ENCODE assay signal across 1 cellular context in the genomic region with DNA sequence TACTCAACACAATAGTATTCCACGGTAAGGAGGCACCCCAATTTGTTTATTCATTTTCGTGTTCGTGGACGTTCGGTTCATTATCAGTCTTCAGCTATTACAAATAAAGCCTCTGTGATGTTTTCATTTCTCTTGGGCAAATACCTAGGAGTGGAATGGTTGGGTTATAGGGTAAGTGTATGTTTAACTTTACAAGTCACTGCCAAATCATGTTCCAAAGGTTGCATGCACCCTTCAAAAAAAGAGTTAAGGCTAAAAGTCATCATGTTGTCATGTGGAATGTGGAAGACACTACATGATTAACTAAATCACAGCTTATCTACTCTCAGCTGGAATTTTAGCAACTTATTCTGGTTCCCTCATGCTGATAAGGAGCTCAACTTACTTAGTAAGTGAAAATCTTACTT.
TF ChIP-seq lines count a peak whose summit lies in the region.

No MANE protein-coding gene starts in this region.

TF ChIP-seq in HepG2, 621 proteins besides CTCF, POLR2A, EP300 and RAD21 (continues in another document):
- TF ChIP-seq, protein P1, sequence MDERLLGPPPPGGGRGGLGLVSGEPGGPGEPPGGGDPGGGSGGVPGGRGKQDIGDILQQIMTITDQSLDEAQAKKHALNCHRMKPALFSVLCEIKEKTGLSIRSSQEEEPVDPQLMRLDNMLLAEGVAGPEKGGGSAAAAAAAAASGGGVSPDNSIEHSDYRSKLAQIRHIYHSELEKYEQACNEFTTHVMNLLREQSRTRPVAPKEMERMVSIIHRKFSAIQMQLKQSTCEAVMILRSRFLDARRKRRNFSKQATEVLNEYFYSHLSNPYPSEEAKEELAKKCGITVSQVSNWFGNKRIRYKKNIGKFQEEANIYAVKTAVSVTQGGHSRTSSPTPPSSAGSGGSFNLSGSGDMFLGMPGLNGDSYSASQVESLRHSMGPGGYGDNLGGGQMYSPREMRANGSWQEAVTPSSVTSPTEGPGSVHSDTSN (CRISPR knock-in tag; IDR thresholded peaks at IDR 0.05): no peak
- TF ChIP-seq SP5 (CRISPR knock-in tag; IDR thresholded peaks at IDR 0.05; ENCODE audit: borderline replicate concordance, low read depth): no peak
- TF ChIP-seq, protein P2, sequence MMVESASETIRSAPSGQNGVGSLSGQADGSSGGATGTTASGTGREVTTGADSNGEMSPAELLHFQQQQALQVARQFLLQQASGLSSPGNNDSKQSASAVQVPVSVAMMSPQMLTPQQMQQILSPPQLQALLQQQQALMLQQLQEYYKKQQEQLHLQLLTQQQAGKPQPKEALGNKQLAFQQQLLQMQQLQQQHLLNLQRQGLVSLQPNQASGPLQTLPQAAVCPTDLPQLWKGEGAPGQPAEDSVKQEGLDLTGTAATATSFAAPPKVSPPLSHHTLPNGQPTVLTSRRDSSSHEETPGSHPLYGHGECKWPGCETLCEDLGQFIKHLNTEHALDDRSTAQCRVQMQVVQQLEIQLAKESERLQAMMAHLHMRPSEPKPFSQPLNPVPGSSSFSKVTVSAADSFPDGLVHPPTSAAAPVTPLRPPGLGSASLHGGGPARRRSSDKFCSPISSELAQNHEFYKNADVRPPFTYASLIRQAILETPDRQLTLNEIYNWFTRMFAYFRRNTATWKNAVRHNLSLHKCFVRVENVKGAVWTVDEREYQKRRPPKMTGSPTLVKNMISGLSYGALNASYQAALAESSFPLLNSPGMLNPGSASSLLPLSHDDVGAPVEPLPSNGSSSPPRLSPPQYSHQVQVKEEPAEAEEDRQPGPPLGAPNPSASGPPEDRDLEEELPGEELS (CRISPR knock-in tag; IDR thresholded peaks at IDR 0.05): peak; percentile 62; the same call in 1 of the 2 replicates
- no peak for TF ChIP-seq ZNF775 (CRISPR knock-in tag; IDR thresholded peaks at IDR 0.05; ENCODE audit: borderline replicate concordance)
- no peak for TF ChIP-seq ZNF619 (CRISPR knock-in tag; IDR thresholded peaks at IDR 0.05)
- TF ChIP-seq, protein P3, sequence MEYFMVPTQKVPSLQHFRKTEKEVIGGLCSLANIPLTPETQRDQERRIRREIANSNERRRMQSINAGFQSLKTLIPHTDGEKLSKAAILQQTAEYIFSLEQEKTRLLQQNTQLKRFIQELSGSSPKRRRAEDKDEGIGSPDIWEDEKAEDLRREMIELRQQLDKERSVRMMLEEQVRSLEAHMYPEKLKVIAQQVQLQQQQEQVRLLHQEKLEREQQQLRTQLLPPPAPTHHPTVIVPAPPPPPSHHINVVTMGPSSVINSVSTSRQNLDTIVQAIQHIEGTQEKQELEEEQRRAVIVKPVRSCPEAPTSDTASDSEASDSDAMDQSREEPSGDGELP (IDR thresholded peaks at IDR 0.05; ENCODE audit: borderline replicate concordance, low read depth): peak; percentile 25; the same call in 1 of the 2 replicates
- no peak for TF ChIP-seq ZNF30 (CRISPR knock-in tag; IDR thresholded peaks at IDR 0.05)
- no peak for TF ChIP-seq RBAK (CRISPR knock-in tag; IDR thresholded peaks at IDR 0.05)
- TF ChIP-seq SNAI1 (CRISPR knock-in tag; IDR thresholded peaks at IDR 0.05; ENCODE audit: borderline replicate concordance): no peak
- TF ChIP-seq, protein P4, sequence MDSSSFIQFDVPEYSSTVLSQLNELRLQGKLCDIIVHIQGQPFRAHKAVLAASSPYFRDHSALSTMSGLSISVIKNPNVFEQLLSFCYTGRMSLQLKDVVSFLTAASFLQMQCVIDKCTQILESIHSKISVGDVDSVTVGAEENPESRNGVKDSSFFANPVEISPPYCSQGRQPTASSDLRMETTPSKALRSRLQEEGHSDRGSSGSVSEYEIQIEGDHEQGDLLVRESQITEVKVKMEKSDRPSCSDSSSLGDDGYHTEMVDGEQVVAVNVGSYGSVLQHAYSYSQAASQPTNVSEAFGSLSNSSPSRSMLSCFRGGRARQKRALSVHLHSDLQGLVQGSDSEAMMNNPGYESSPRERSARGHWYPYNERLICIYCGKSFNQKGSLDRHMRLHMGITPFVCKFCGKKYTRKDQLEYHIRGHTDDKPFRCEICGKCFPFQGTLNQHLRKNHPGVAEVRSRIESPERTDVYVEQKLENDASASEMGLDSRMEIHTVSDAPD (CRISPR knock-in tag; IDR thresholded peaks at IDR 0.05): no peak
- TF ChIP-seq ZBTB42 (CRISPR knock-in tag; IDR thresholded peaks at IDR 0.05): no peak
- no peak for TF ChIP-seq MTA1 (CRISPR knock-in tag; IDR thresholded peaks at IDR 0.05; ENCODE audit: borderline replicate concordance)
- no peak for TF ChIP-seq PRPF4 (IDR thresholded peaks at IDR 0.05; ENCODE audit: low read depth, low read length, poor library complexity, severe bottlenecking)
- TF ChIP-seq CEBPB (IDR thresholded peaks at IDR 0.05; ENCODE audit: borderline replicate concordance, low read depth, low read length): 0 out of 2 replicates have a peak, but pooled peaks have one; percentile 1
- TF ChIP-seq SNRNP70 (IDR thresholded peaks at IDR 0.05; ENCODE audit: low read depth, low read length): no peak
- TF ChIP-seq HNRNPL (IDR thresholded peaks at IDR 0.05; ENCODE audit: low read depth, low read length): no peak
- TF ChIP-seq FOXM1 (CRISPR knock-in tag; IDR thresholded peaks at IDR 0.05): no peak
- no peak; the same call in 1 of the 2 replicates for TF ChIP-seq NR2F2 (IDR thresholded peaks at IDR 0.05; ENCODE audit: borderline replicate concordance, low read depth)
- TF ChIP-seq, protein P5, sequence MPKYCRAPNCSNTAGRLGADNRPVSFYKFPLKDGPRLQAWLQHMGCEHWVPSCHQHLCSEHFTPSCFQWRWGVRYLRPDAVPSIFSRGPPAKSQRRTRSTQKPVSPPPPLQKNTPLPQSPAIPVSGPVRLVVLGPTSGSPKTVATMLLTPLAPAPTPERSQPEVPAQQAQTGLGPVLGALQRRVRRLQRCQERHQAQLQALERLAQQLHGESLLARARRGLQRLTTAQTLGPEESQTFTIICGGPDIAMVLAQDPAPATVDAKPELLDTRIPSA (CRISPR knock-in tag; IDR thresholded peaks at IDR 0.05; ENCODE audit: borderline replicate concordance): no peak
- TF ChIP-seq, protein P6, sequence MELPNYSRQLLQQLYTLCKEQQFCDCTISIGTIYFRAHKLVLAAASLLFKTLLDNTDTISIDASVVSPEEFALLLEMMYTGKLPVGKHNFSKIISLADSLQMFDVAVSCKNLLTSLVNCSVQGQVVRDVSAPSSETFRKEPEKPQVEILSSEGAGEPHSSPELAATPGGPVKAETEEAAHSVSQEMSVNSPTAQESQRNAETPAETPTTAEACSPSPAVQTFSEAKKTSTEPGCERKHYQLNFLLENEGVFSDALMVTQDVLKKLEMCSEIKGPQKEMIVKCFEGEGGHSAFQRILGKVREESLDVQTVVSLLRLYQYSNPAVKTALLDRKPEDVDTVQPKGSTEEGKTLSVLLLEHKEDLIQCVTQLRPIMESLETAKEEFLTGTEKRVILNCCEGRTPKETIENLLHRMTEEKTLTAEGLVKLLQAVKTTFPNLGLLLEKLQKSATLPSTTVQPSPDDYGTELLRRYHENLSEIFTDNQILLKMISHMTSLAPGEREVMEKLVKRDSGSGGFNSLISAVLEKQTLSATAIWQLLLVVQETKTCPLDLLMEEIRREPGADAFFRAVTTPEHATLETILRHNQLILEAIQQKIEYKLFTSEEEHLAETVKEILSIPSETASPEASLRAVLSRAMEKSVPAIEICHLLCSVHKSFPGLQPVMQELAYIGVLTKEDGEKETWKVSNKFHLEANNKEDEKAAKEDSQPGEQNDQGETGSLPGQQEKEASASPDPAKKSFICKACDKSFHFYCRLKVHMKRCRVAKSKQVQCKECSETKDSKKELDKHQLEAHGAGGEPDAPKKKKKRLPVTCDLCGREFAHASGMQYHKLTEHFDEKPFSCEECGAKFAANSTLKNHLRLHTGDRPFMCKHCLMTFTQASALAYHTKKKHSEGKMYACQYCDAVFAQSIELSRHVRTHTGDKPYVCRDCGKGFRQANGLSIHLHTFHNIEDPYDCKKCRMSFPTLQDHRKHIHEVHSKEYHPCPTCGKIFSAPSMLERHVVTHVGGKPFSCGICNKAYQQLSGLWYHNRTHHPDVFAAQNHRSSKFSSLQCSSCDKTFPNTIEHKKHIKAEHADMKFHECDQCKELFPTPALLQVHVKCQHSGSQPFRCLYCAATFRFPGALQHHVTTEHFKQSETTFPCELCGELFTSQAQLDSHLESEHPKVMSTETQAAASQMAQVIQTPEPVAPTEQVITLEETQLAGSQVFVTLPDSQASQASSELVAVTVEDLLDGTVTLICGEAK (IDR thresholded peaks at IDR 0.05): no peak
- TF ChIP-seq, protein P6 (CRISPR knock-in tag; IDR thresholded peaks at IDR 0.05): no peak
- no peak for TF ChIP-seq ZNF549 (CRISPR knock-in tag; IDR thresholded peaks at IDR 0.05)
- TF ChIP-seq, protein P7, sequence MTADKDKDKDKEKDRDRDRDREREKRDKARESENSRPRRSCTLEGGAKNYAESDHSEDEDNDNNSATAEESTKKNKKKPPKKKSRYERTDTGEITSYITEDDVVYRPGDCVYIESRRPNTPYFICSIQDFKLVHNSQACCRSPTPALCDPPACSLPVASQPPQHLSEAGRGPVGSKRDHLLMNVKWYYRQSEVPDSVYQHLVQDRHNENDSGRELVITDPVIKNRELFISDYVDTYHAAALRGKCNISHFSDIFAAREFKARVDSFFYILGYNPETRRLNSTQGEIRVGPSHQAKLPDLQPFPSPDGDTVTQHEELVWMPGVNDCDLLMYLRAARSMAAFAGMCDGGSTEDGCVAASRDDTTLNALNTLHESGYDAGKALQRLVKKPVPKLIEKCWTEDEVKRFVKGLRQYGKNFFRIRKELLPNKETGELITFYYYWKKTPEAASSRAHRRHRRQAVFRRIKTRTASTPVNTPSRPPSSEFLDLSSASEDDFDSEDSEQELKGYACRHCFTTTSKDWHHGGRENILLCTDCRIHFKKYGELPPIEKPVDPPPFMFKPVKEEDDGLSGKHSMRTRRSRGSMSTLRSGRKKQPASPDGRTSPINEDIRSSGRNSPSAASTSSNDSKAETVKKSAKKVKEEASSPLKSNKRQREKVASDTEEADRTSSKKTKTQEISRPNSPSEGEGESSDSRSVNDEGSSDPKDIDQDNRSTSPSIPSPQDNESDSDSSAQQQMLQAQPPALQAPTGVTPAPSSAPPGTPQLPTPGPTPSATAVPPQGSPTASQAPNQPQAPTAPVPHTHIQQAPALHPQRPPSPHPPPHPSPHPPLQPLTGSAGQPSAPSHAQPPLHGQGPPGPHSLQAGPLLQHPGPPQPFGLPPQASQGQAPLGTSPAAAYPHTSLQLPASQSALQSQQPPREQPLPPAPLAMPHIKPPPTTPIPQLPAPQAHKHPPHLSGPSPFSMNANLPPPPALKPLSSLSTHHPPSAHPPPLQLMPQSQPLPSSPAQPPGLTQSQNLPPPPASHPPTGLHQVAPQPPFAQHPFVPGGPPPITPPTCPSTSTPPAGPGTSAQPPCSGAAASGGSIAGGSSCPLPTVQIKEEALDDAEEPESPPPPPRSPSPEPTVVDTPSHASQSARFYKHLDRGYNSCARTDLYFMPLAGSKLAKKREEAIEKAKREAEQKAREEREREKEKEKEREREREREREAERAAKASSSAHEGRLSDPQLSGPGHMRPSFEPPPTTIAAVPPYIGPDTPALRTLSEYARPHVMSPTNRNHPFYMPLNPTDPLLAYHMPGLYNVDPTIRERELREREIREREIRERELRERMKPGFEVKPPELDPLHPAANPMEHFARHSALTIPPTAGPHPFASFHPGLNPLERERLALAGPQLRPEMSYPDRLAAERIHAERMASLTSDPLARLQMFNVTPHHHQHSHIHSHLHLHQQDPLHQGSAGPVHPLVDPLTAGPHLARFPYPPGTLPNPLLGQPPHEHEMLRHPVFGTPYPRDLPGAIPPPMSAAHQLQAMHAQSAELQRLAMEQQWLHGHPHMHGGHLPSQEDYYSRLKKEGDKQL (CRISPR knock-in tag; IDR thresholded peaks at IDR 0.05; ENCODE audit: low read depth): 0 out of 2 replicates have a peak, but pooled peaks have one; percentile 17
- 0 out of 2 replicates have a peak, but pooled peaks have one; percentile 25 for TF ChIP-seq EHMT2 (IDR thresholded peaks at IDR 0.05; ENCODE audit: borderline replicate concordance, low read depth, low read length)
- TF ChIP-seq GFI1 (CRISPR knock-in tag; IDR thresholded peaks at IDR 0.05; ENCODE audit: borderline replicate concordance): peak; percentile 98
- no peak for TF ChIP-seq KLF6 (CRISPR knock-in tag; IDR thresholded peaks at IDR 0.05)
- TF ChIP-seq ZNF180 (CRISPR knock-in tag; IDR thresholded peaks at IDR 0.05; ENCODE audit: borderline replicate concordance, low read depth): no peak
- no peak for TF ChIP-seq ZNF136 (CRISPR knock-in tag; IDR thresholded peaks at IDR 0.05; ENCODE audit: low read depth)
- TF ChIP-seq, protein P8, sequence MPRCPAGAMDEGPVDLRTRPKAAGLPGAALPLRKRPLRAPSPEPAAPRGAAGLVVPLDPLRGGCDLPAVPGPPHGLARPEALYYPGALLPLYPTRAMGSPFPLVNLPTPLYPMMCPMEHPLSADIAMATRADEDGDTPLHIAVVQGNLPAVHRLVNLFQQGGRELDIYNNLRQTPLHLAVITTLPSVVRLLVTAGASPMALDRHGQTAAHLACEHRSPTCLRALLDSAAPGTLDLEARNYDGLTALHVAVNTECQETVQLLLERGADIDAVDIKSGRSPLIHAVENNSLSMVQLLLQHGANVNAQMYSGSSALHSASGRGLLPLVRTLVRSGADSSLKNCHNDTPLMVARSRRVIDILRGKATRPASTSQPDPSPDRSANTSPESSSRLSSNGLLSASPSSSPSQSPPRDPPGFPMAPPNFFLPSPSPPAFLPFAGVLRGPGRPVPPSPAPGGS (CRISPR knock-in tag; IDR thresholded peaks at IDR 0.05): no peak
- no peak for TF ChIP-seq ZNF570 (CRISPR knock-in tag; IDR thresholded peaks at IDR 0.05; ENCODE audit: borderline replicate concordance)
- peak; percentile 39; the same call in 1 of the 2 replicates for TF ChIP-seq YEATS4 (CRISPR knock-in tag; IDR thresholded peaks at IDR 0.05; ENCODE audit: borderline replicate concordance)
- TF ChIP-seq ZNF33B (CRISPR knock-in tag; IDR thresholded peaks at IDR 0.05): no peak
- no peak for TF ChIP-seq PAWR (CRISPR knock-in tag; IDR thresholded peaks at IDR 0.05; ENCODE audit: borderline replicate concordance)
- TF ChIP-seq CREM (IDR thresholded peaks at IDR 0.05): peak; percentile 58; the same call in 1 of the 2 replicates
- no peak for TF ChIP-seq CREM (CRISPR knock-in tag; IDR thresholded peaks at IDR 0.05)
